Comparison of ENCODE assay signal across 8 cellular contexts in genomic region chr10:71998840-71999194, GRCh38. TPM values are rescaled to one million over a fixed set of nuclear protein-coding genes. Genes with fewer than 3 reads are reported as not detected.
DNase-seq lines count a peak whose midpoint lies in the region; ATAC-seq and TF ChIP-seq lines count a peak whose summit lies in the region.

No MANE protein-coding gene starts in this region.

- ATAC-seq in omental fat pad (ENCODE audit: low FRiP score) (peak; percentile 80), GM18870 (IDR thresholded peaks at IDR 0.05; ENCODE audit: unreplicated experiment) (no peak)

- no peak for TF ChIP-seq CTCF in fibroblast of villous mesenchyme (IDR thresholded peaks at IDR 0.05; ENCODE audit: insufficient read depth, low read depth, low read length)
- no peak for TF ChIP-seq CTCF in omental fat pad (IDR thresholded peaks at IDR 0.05)

- H3K9me3 ChIP-seq in SJCRH30 (replicated peaks), result no peaks in the 10 kb centered on the region

- peak overlapping the region; percentile 42 for H3K4me3 ChIP-seq in SJCRH30
- no peak overlapping the region for H3K4me3 ChIP-seq in fibroblast of villous mesenchyme (ENCODE audit: low read depth, low read length)

- H3K27me3 ChIP-seq in SJCRH30, result no peaks in the 10 kb centered on the region

- H3K27ac ChIP-seq in SJCRH30, result peak overlapping the region; percentile 79

- H3K36me3 ChIP-seq in SJCRH30, result no peaks in the 10 kb centered on the region

- H3K4me1 ChIP-seq in SJCRH30, result peaks cover 22% of the 10 kb centered on the region

- DNase-seq in AG20443 (ENCODE audit: low spot score), result peak; percentile 88
- DNase-seq in SJCRH30, result peak; percentile 62 to 70
- peak; percentile 83 for DNase-seq in fibroblast of villous mesenchyme (ENCODE audit: low read depth)
- DNase-seq in omental fat pad (ENCODE audit: low spot score), result no peak
- DNase-seq in NCI-H2196 (lab: John Stamatoyannopoulos, UW; ENCODE audit: unreplicated experiment), result no peak
- DNase-seq in RPMI8226, result no peak
- no peak for DNase-seq in activated naive CD4-positive, alpha-beta T cell (lab: John Stamatoyannopoulos, UW)

RNA-seq across cellular contexts. Expression of gene CHST3, which starts 34.6 kb away (rescaled TPM):
- total RNA-seq in SJCRH30 (2014; rRNA removed; shearing (Covaris generic)), result 10.1 and 10.4 TPM in 2 replicates
- 37.4 and 58.3 TPM in 2 replicates for total RNA-seq in fibroblast of villous mesenchyme
- 10 to 100 TPM; 27.9 to 54.2 (median 34.2) TPM for total RNA-seq in omental fat pad

Comparison
In these comparisons a context has a peak if more than half of its experiments do, and no peak if none do; other contexts are left out.
1. DNase-seq: peak in AG20443 (single experiment), SJCRH30 (2 of 2) and fibroblast of villous mesenchyme (single experiment); none in omental fat pad (single experiment), NCI-H2196 (single experiment), RPMI8226 (single experiment) and activated naive CD4-positive, alpha-beta T cell (0 of 4).